ENCODE assay signal across 8 cellular contexts in the genomic region with DNA sequence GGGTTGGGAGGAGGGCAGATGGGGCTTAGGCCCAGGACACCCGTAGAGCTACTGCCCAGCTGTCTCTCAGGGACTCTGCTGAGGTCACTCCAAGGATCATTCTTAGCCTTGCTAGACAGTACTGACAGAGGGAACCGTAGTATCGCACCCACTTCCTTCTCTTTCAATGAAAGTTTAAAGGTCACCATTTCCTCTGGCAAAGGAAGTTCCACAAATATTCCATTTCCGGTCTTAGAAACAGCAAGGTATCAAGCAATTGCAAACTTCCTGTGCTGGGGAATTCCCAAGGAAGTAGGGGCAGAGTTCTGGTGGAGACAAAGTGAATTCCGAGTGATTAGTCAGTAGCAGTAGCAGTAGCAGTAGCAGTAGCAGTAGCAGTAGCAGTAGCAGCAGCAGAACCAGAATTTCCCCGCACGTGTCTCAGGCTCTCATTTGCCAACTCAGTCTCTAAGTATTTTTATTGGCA. TPM values are rescaled to one million over a fixed set of nuclear protein-coding genes. Genes with fewer than 3 reads are reported as not detected.
DNase-seq lines count a peak whose midpoint lies in the region; ATAC-seq and TF ChIP-seq lines count a peak whose summit lies in the region.

No MANE protein-coding gene starts in this region.

- H3K27me3 ChIP-seq in ACC112 (ENCODE audit: insufficient read depth, low read length) (no peaks in the 10 kb centered on the region), prostate gland (replicated peaks; ENCODE audit: insufficient read depth) (no peaks in the 10 kb centered on the region)

- no peak for TF ChIP-seq CTCF in prostate gland (IDR thresholded peaks at IDR 0.05)

- no peak for TF ChIP-seq POLR2A in prostate gland (IDR thresholded peaks at IDR 0.05)

- H3K27ac ChIP-seq in ACC112 (ENCODE audit: low read depth, low read length) (peak overlapping the region; percentile 99), prostate gland (no peak overlapping the region)

- DNase-seq in HCEC 1CT, result peak; percentile 85
- no peak for DNase-seq in activated naive CD4-positive, alpha-beta T cell treated with anti-CD3 and anti-CD28 coated beads, Interleukin-2, amount 10 ng/mL, durations not matched to agents 7 days and 5 days
- no peak for DNase-seq in left colon
- DNase-seq in immature natural killer cell, result no peak
- DNase-seq in prostate gland (ENCODE audit: low spot score), result no peak
- no peak for DNase-seq in RKO (ENCODE audit: low spot score)

- intact Hi-C loops in left colon (cut with DNase I, micrococcal nuclease), result no loop called here
- intact Hi-C loops in prostate gland (cut with DNase I), result no loop called here

- WGBS in prostate gland, result 76% methylated on average over 7 of the region's 7 CpGs

- H3K4me3 ChIP-seq in ACC112 (ENCODE audit: low read depth, low read length) (no peak overlapping the region; the same call in 1 of the 2 replicates), prostate gland (no peak overlapping the region)

- peak overlapping the region; percentile 47 for H3K27ac Mint-ChIP-seq in activated naive CD4-positive, alpha-beta T cell treated with anti-CD3 and anti-CD28 coated beads, Interleukin-2, amount 10 ng/mL, durations not matched to agents 7 days and 5 days
- H3K27ac Mint-ChIP-seq in immature natural killer cell, result peak overlapping the region in 1 of 6 donors; percentile 56

- H2AFZ ChIP-seq in ACC112 (ENCODE audit: low read length, unreplicated experiment), result peak overlapping the region; percentile 19

- H3K79me2 ChIP-seq in ACC112 (ENCODE audit: control insufficient read depth, insufficient read depth, low read length, unreplicated experiment), result no peaks in the 10 kb centered on the region

- H3K4me1 ChIP-seq in ACC112 (ENCODE audit: control insufficient read depth, insufficient read depth, low read length, unreplicated experiment) (peaks cover 34% of the 10 kb centered on the region), prostate gland (replicated peaks) (no peaks in the 10 kb centered on the region)

- CTCF ChIA-PET in activated naive CD4-positive, alpha-beta T cell treated with anti-CD3 and anti-CD28 coated beads, Interleukin-2, amount 10 ng/mL, durations not matched to agents 7 days and 5 days (lab: Charles Lee), result no interaction called here

- ATAC-seq in left colon (peak; percentile 93), HG03521 (IDR thresholded peaks at IDR 0.05; ENCODE audit: unreplicated experiment) (no peak)

- no peaks in the 10 kb centered on the region for H3K9me3 ChIP-seq in prostate gland

- peaks cover 19% of the 10 kb centered on the region for H3K9me3 Mint-ChIP-seq in activated naive CD4-positive, alpha-beta T cell treated with anti-CD3 and anti-CD28 coated beads, Interleukin-2, amount 10 ng/mL, durations not matched to agents 7 days and 5 days
- peaks cover 0 to 6% (median 0%) of the 10 kb centered on the region in 6 donors for H3K9me3 Mint-ChIP-seq in immature natural killer cell

- H3K36me3 Mint-ChIP-seq in activated naive CD4-positive, alpha-beta T cell treated with anti-CD3 and anti-CD28 coated beads, Interleukin-2, amount 10 ng/mL, durations not matched to agents 7 days and 5 days, result peaks cover 5% of the 10 kb centered on the region
- peaks cover 0 to 3% (median 0%) of the 10 kb centered on the region in 3 donors for H3K36me3 Mint-ChIP-seq in immature natural killer cell

- H3K4me3 Mint-ChIP-seq in activated naive CD4-positive, alpha-beta T cell treated with anti-CD3 and anti-CD28 coated beads, Interleukin-2, amount 10 ng/mL, durations not matched to agents 7 days and 5 days, result no peak overlapping the region
- no peak overlapping the region for H3K4me3 Mint-ChIP-seq in immature natural killer cell

- H3K4me1 Mint-ChIP-seq in activated naive CD4-positive, alpha-beta T cell treated with anti-CD3 and anti-CD28 coated beads, Interleukin-2, amount 10 ng/mL, durations not matched to agents 7 days and 5 days, result peaks cover 14% of the 10 kb centered on the region
- peaks cover 8 to 11% of the 10 kb centered on the region in 2 donors for H3K4me1 Mint-ChIP-seq in immature natural killer cell

- peaks cover 3% of the 10 kb centered on the region; the same call in 1 of the 2 replicates for H3K36me3 ChIP-seq in ACC112 (ENCODE audit: insufficient read depth, low read length)
- H3K36me3 ChIP-seq in prostate gland, result no peaks in the 10 kb centered on the region

- no peaks in the 10 kb centered on the region for H3K27me3 Mint-ChIP-seq in activated naive CD4-positive, alpha-beta T cell treated with anti-CD3 and anti-CD28 coated beads, Interleukin-2, amount 10 ng/mL, durations not matched to agents 7 days and 5 days
- peaks cover 0 to 2% (median 0%) of the 10 kb centered on the region in 3 donors for H3K27me3 Mint-ChIP-seq in immature natural killer cell (ENCODE audit: low read depth in 3 of 3)

RNA-seq across cellular contexts. Expression of gene IL1B, which starts 24.7 kb away (rescaled TPM):
- 1 to 10 TPM; 4.2 to 7.3 TPM for total RNA-seq in left colon
- polyA plus RNA-seq in immature natural killer cell, result 1 to 10 TPM in 2 of 3 donors, under 1 TPM in 1; 0.31 to 3.7 (median 1.3) TPM
- not detected for total RNA-seq in prostate gland

RNA-seq across cellular contexts. Expression of gene IL1A, which starts 27.6 kb away (rescaled TPM):
- total RNA-seq in left colon (under 1 TPM; 0.12 to 0.17 TPM), prostate gland (10 to 100 TPM in 1 of 2 donors, not detected in 1; 27.4 TPM)
- not detected for polyA plus RNA-seq in immature natural killer cell

RNA-seq across cellular contexts. Expression of gene CKAP2L, which starts 47.5 kb away (rescaled TPM):
- total RNA-seq in left colon, result 1 to 10 TPM; 1.4 to 4.7 TPM
- under 1 TPM in 2 of 3 donors, not detected in 1; 0.08 to 0.91 TPM for polyA plus RNA-seq in immature natural killer cell
- total RNA-seq in prostate gland, result 1 to 10 TPM in 1 of 2 donors, under 1 TPM in 1; 0.23 to 3.1 TPM
